Comparison of ENCODE assay signal across 8 cellular contexts in the genomic region with DNA sequence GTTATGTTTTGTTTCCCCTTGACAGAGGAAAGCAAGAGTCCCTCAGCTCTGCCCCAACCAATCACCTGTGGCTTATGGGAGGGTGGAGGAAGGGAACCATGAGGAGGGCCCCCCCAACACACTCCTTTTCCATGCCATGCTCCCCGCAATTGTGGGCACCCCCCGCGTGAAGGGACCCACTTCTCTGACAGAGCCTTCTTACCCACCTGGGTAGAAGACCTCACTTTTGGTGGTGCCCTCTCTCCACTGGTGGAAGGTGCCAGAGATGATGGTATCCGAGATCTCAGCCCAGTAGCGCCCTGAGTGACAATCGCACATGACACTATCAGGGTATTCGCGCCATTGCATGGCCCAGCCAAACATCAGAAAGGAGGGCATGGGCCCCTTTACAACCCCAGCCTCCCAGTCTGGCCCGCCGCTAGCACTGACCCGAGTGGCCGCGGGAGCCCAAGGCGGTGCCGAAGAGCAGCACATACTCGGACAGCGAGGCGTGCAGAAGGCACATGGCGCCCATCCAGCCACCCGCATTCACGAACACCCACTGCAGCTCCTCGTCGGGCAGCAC. TPM values are rescaled to one million over a fixed set of nuclear protein-coding genes. Genes with fewer than 3 reads are reported as not detected.
A peak's percentile ranks its signal among the peaks of the same experiment; 100 is the strongest.
DNase-seq lines count a peak whose midpoint lies in the region; ATAC-seq and TF ChIP-seq lines count a peak whose summit lies in the region.

No MANE protein-coding gene starts in this region.

- H3K4me1 Mint-ChIP-seq in activated naive CD8-positive, alpha-beta T cell treated with anti-CD3 and anti-CD28 coated beads for 36 hours, result peaks cover 30% of the 10 kb centered on the region
- peaks cover 47% of the 10 kb centered on the region for H3K4me1 Mint-ChIP-seq in stimulated activated naive CD8-positive, alpha-beta T cell treated with anti-CD3 and anti-CD28 coated beads, Interleukin-15, amount 100 ng/mL, for 72 hours

- H3K9ac ChIP-seq in iPS-20b (ENCODE audit: low read depth, low read length), result peak overlapping the region; percentile 46; the same call in 1 of the 2 replicates

- no peaks in the 10 kb centered on the region for H3K9me3 Mint-ChIP-seq in activated naive CD8-positive, alpha-beta T cell treated with anti-CD3 and anti-CD28 coated beads for 36 hours
- no peaks in the 10 kb centered on the region for H3K9me3 Mint-ChIP-seq in stimulated activated naive CD8-positive, alpha-beta T cell treated with anti-CD3 and anti-CD28 coated beads, Interleukin-15, amount 100 ng/mL, for 72 hours

- H3K27ac Mint-ChIP-seq in activated naive CD8-positive, alpha-beta T cell treated with anti-CD3 and anti-CD28 coated beads for 36 hours, result peak overlapping the region; percentile 93
- peak overlapping the region; percentile 91 to 97 for H3K27ac Mint-ChIP-seq in stimulated activated naive CD8-positive, alpha-beta T cell treated with anti-CD3 and anti-CD28 coated beads, Interleukin-15, amount 100 ng/mL, for 72 hours

- H3K4me1 ChIP-seq in iPS-20b (ENCODE audit: insufficient read depth, low read length), result peaks cover 6% of the 10 kb centered on the region; the same call in 1 of the 2 replicates

- H3K27ac ChIP-seq in iPS-20b (ENCODE audit: low read length), result no peak overlapping the region

- peak overlapping the region; percentile 68 for H3K4me3 ChIP-seq in GM06990 (replicated peaks; ENCODE audit: low read depth, low read length)
- peak overlapping the region; percentile 77 for H3K4me3 ChIP-seq in iPS-20b (ENCODE audit: low read length)

- DNase-seq in GM06990 (ENCODE audit: extremely low read depth, insufficient read length), result no peak
- no peak for DNase-seq in activated naive CD8-positive, alpha-beta T cell treated with anti-CD3 and anti-CD28 coated beads for 36 hours
- no peak for DNase-seq in stimulated activated naive CD8-positive, alpha-beta T cell treated with anti-CD3 and anti-CD28 coated beads, Interleukin-15, amount 100 ng/mL, for 72 hours
- no peak for DNase-seq in occipital lobe (lab: John Stamatoyannopoulos, UW)
- no peak for DNase-seq in A172 (ENCODE audit: low spot score)

- H3K36me3 ChIP-seq in GM06990 (ENCODE audit: control insufficient read depth, insufficient read depth, low read length), result no peaks in the 10 kb centered on the region; the same call in 1 of the 2 replicates
- H3K36me3 ChIP-seq in iPS-20b (ENCODE audit: insufficient read depth, low read depth, low read length), result peaks cover 11% of the 10 kb centered on the region

- no peak for TF ChIP-seq CTCF in GM06990 (IDR thresholded peaks at IDR 0.05; ENCODE audit: insufficient read depth, low read length, poor library complexity, severe bottlenecking)

- H3K27me3 ChIP-seq in GM06990 (replicated peaks; ENCODE audit: control insufficient read depth, insufficient read depth, low read length) (no peaks in the 10 kb centered on the region), iPS-20b (ENCODE audit: insufficient read depth, low read length) (peaks cover 26% of the 10 kb centered on the region)

- peak overlapping the region; percentile 97 for H3K4me3 Mint-ChIP-seq in activated naive CD8-positive, alpha-beta T cell treated with anti-CD3 and anti-CD28 coated beads for 36 hours
- peak overlapping the region; percentile 92 for H3K4me3 Mint-ChIP-seq in stimulated activated naive CD8-positive, alpha-beta T cell treated with anti-CD3 and anti-CD28 coated beads, Interleukin-15, amount 100 ng/mL, for 72 hours

- H3K27me3 Mint-ChIP-seq in activated naive CD8-positive, alpha-beta T cell treated with anti-CD3 and anti-CD28 coated beads for 36 hours, result no peaks in the 10 kb centered on the region
- no peaks in the 10 kb centered on the region for H3K27me3 Mint-ChIP-seq in stimulated activated naive CD8-positive, alpha-beta T cell treated with anti-CD3 and anti-CD28 coated beads, Interleukin-15, amount 100 ng/mL, for 72 hours

- peaks cover 23% of the 10 kb centered on the region for H3K36me3 Mint-ChIP-seq in activated naive CD8-positive, alpha-beta T cell treated with anti-CD3 and anti-CD28 coated beads for 36 hours

- H3K9me3 ChIP-seq in iPS-20b (ENCODE audit: insufficient read depth, low read depth, low read length), result no peaks in the 10 kb centered on the region

- ATAC-seq in HG03521 (IDR thresholded peaks at IDR 0.05; ENCODE audit: unreplicated experiment) (peak; percentile 6), GM21717 (IDR thresholded peaks at IDR 0.05; ENCODE audit: unreplicated experiment) (no peak)
- peak; percentile 3 for ATAC-seq in stimulated activated naive CD8-positive, alpha-beta T cell treated with anti-CD3 and anti-CD28 coated beads, Interleukin-15, amount 100 ng/mL, for 72 hours

RNA-seq across cellular contexts. Expression of a gene that starts 0.7 kb away (rescaled TPM):
- total RNA-seq in activated naive CD8-positive, alpha-beta T cell treated with anti-CD3 and anti-CD28 coated beads for 36 hours, result 100 to 1,000 TPM; 111 to 113 TPM
- total RNA-seq in occipital lobe, result 24.3 TPM
- total RNA-seq in A172 (2014; rRNA removed; shearing (Covaris generic)), result 94.0 and 107 TPM in 2 replicates

RNA-seq across cellular contexts. Expression of a gene that starts 8.0 kb away (rescaled TPM):
- under 1 TPM in 1 of 2 experiments, not detected in 1; 0.31 TPM for total RNA-seq in activated naive CD8-positive, alpha-beta T cell treated with anti-CD3 and anti-CD28 coated beads for 36 hours
- total RNA-seq in occipital lobe, result not detected
- total RNA-seq in A172 (2014; rRNA removed; shearing (Covaris generic)), result 0.19 TPM in 1 of 2 replicates, not detected in the other

RNA-seq across cellular contexts. Expression of a gene that starts 9.6 kb away (rescaled TPM):
- total RNA-seq in activated naive CD8-positive, alpha-beta T cell treated with anti-CD3 and anti-CD28 coated beads for 36 hours, result 10 to 100 TPM; 42.4 to 43.4 TPM
- total RNA-seq in occipital lobe, result 32.4 TPM
- 19.5 and 21.1 TPM in 2 replicates for total RNA-seq in A172 (2014; rRNA removed; shearing (Covaris generic))

RNA-seq across cellular contexts. Expression of a gene that starts 15.1 kb away (rescaled TPM):
- 10 to 100 TPM; 12.1 to 13.0 TPM for total RNA-seq in activated naive CD8-positive, alpha-beta T cell treated with anti-CD3 and anti-CD28 coated beads for 36 hours
- total RNA-seq in occipital lobe, result 5.0 TPM
- 9.3 and 10.9 TPM in 2 replicates for total RNA-seq in A172 (2014; rRNA removed; shearing (Covaris generic))

RNA-seq across cellular contexts. Expression of a gene that starts 16.6 kb away (rescaled TPM):
- 10 to 100 TPM; 62.9 to 63.0 TPM for total RNA-seq in activated naive CD8-positive, alpha-beta T cell treated with anti-CD3 and anti-CD28 coated beads for 36 hours
- total RNA-seq in occipital lobe, result 108 TPM
- 98.4 and 138 TPM in 2 replicates for total RNA-seq in A172 (2014; rRNA removed; shearing (Covaris generic))
